In the genomic region with DNA sequence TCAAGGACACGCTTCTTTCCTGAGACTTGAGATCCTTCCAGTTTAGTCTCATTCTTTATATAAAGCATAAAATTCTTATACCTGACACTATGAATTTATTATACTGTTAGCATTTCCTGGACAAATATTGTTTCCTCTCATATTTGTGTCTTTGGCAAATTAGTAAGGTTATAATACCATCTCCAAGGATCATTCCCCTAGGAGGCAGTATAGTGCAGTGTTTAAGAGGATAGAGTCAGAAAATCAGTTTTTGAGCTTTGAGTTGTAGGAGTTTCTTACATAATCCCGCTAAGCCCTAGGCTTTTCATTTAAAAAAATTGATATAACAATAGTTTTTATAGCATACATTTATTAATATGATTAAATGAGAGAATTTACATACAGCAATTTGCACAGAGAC, we compare ENCODE assay signal across 8 cellular contexts.
DNase-seq lines count a peak whose midpoint lies in the region; ATAC-seq and TF ChIP-seq lines count a peak whose summit lies in the region.

No MANE protein-coding gene starts in this region.

- no peak overlapping the region for H3K27ac Mint-ChIP-seq in osteocyte (ENCODE audit: unreplicated experiment)
- H3K27ac Mint-ChIP-seq in activated T-helper 1 cell treated with anti-CD3 and anti-CD28 coated beads, Interleukin-12 subunit alpha, Interleukin-12 subunit beta, Interleukin-2, Interleukin-4 antibody, amounts not matched to agents 30 ng/mL and 10 ng/mL and 1 ng/mL, durations not matched to agents 14 hours and 24 hours and 36 hours = no peak overlapping the region

- intact Hi-C loops in activated T-helper 1 cell treated with anti-CD3 and anti-CD28 coated beads, Interleukin-12 subunit alpha, Interleukin-12 subunit beta, Interleukin-2, Interleukin-4 antibody, amounts not matched to agents 30 ng/mL and 10 ng/mL and 1 ng/mL, durations not matched to agents 14 hours and 24 hours and 36 hours (cut with micrococcal nuclease) = no loop called here

- DNase-seq in GM04504 (ENCODE audit: low read depth) (peak; percentile 55), NCI-H1694 (lab: John Stamatoyannopoulos, UW) (peak; percentile 4), choroid plexus epithelial cell (ENCODE audit: low read depth) (peak; percentile 83), osteocyte (ENCODE audit: extremely low spot score, unreplicated experiment) (no peak), GM20000 (ENCODE audit: low spot score) (no peak)
- DNase-seq in activated T-helper 1 cell treated with anti-CD3 and anti-CD28 coated beads, Interleukin-12 subunit alpha, Interleukin-12 subunit beta, Interleukin-2, Interleukin-4 antibody, amounts not matched to agents 30 ng/mL and 10 ng/mL and 1 ng/mL, durations not matched to agents 14 hours and 24 hours and 36 hours (ENCODE audit: low spot score) = no peak
- no peak for DNase-seq in activated naive CD4-positive, alpha-beta T cell treated with anti-CD3 and anti-CD28 coated beads, Interleukin-2, amount 50 U/mL, for 16 hours

- ATAC-seq in esophagus mucosa = no peak

- no peak overlapping the region for H3K4me3 ChIP-seq in choroid plexus epithelial cell (ENCODE audit: low read depth, low read length)

- peaks cover 4% of the 10 kb centered on the region for H3K4me1 Mint-ChIP-seq in osteocyte (ENCODE audit: unreplicated experiment)
- H3K4me1 Mint-ChIP-seq in activated T-helper 1 cell treated with anti-CD3 and anti-CD28 coated beads, Interleukin-12 subunit alpha, Interleukin-12 subunit beta, Interleukin-2, Interleukin-4 antibody, amounts not matched to agents 30 ng/mL and 10 ng/mL and 1 ng/mL, durations not matched to agents 14 hours and 24 hours and 36 hours (ENCODE audit: low read depth) = no peaks in the 10 kb centered on the region

- peaks cover 6% of the 10 kb centered on the region for H3K9me3 Mint-ChIP-seq in osteocyte (ENCODE audit: unreplicated experiment)
- H3K9me3 Mint-ChIP-seq in activated T-helper 1 cell treated with anti-CD3 and anti-CD28 coated beads, Interleukin-12 subunit alpha, Interleukin-12 subunit beta, Interleukin-2, Interleukin-4 antibody, amounts not matched to agents 30 ng/mL and 10 ng/mL and 1 ng/mL, durations not matched to agents 14 hours and 24 hours and 36 hours = no peaks in the 10 kb centered on the region

- TF ChIP-seq CTCF in choroid plexus epithelial cell (conservative IDR thresholded peaks at IDR 0.05; ENCODE audit: low read depth, low read length) = peak; percentile 65
- TF ChIP-seq CTCF in osteocyte (IDR thresholded peaks at IDR 0.05) = peak; percentile 64
- no peak for TF ChIP-seq CTCF in GM20000 (IDR thresholded peaks at IDR 0.05; ENCODE audit: extremely low read depth, missing control alignments)

- H3K27me3 Mint-ChIP-seq in osteocyte (ENCODE audit: unreplicated experiment) = no peaks in the 10 kb centered on the region
- H3K27me3 Mint-ChIP-seq in activated T-helper 1 cell treated with anti-CD3 and anti-CD28 coated beads, Interleukin-12 subunit alpha, Interleukin-12 subunit beta, Interleukin-2, Interleukin-4 antibody, amounts not matched to agents 30 ng/mL and 10 ng/mL and 1 ng/mL, durations not matched to agents 14 hours and 24 hours and 36 hours (ENCODE audit: insufficient read depth) = no peaks in the 10 kb centered on the region

- peaks cover 3% of the 10 kb centered on the region for H3K36me3 Mint-ChIP-seq in osteocyte (ENCODE audit: unreplicated experiment)
- H3K36me3 Mint-ChIP-seq in activated T-helper 1 cell treated with anti-CD3 and anti-CD28 coated beads, Interleukin-12 subunit alpha, Interleukin-12 subunit beta, Interleukin-2, Interleukin-4 antibody, amounts not matched to agents 30 ng/mL and 10 ng/mL and 1 ng/mL, durations not matched to agents 14 hours and 24 hours and 36 hours (ENCODE audit: low read depth) = no peaks in the 10 kb centered on the region

- no peak overlapping the region for H3K4me3 Mint-ChIP-seq in osteocyte (ENCODE audit: unreplicated experiment)
- H3K4me3 Mint-ChIP-seq in activated T-helper 1 cell treated with anti-CD3 and anti-CD28 coated beads, Interleukin-12 subunit alpha, Interleukin-12 subunit beta, Interleukin-2, Interleukin-4 antibody, amounts not matched to agents 30 ng/mL and 10 ng/mL and 1 ng/mL, durations not matched to agents 14 hours and 24 hours and 36 hours = no peak overlapping the region

Comparison
In these comparisons a context has a peak if more than half of its experiments do, and no peak if none do; other contexts are left out.
1. DNase-seq: peak in GM04504 (single experiment), NCI-H1694 (single experiment) and choroid plexus epithelial cell (single experiment); none in osteocyte (single experiment), activated T-helper 1 cell treated with anti-CD3 and anti-CD28 coated beads, Interleukin-12 subunit alpha, Interleukin-12 subunit beta, Interleukin-2, Interleukin-4 antibody, amounts not matched to agents 30 ng/mL and 10 ng/mL and 1 ng/mL, durations not matched to agents 14 hours and 24 hours and 36 hours (single experiment), GM20000 (single experiment) and activated naive CD4-positive, alpha-beta T cell treated with anti-CD3 and anti-CD28 coated beads, Interleukin-2, amount 50 U/mL, for 16 hours (single experiment).